Comparison of ENCODE assay signal across 22 cellular contexts in the genomic region with DNA sequence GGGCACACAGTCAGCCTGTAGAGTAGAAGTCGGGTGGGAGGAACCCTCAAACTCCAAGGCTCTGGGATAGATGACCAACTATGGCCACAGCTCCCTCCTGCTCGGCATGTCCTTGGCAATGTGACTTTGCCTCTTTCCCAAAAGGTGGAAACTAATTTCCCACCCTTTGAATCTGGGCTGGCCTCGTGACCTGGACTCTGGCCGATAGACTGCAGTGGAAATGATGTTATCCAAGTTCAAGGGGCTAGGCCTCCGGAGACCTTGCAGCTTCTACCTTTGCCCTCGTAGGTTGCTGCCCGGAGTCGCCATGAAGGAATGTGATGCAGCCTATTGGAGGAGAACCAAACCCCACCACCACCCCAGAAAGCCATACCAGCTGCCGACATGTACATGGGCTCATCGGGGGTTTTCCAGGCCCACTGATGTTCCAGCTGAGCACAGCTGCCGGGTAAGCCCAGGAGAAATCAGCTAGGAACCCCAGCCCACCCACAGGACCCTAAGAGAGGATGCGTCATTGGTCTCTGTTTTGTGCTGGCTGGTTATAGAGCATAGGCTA. TPM values are rescaled to one million over a fixed set of nuclear protein-coding genes. Genes with fewer than 3 reads are reported as not detected.
"Had no signal": no experiment of that assay in that cellular context is flagged by ENCODE, and none has a peak within 500 bp of the region (broad histone marks: within the 10 kb centered on the region; RNA-seq: fewer than 3 reads in every experiment).

No MANE protein-coding gene starts in this region.

- H3K4me3 ChIP-seq: dorsolateral prefrontal cortex, heart left ventricle, lung, sigmoid colon, spleen, testis had no signal

- H3K4me3 Mint-ChIP-seq: activated naive CD8-positive, alpha-beta T cell treated with anti-CD3 and anti-CD28 coated beads for 36 hours; central memory CD8-positive, alpha-beta T cell; naive thymus-derived CD4-positive, alpha-beta T cell; type B pancreatic cell; WTC11 had no signal

- H3K9ac ChIP-seq: parathyroid adenoma had no signal

- H3K27me3 ChIP-seq: dorsolateral prefrontal cortex, heart left ventricle, sigmoid colon, testis had no signal

- H3K27me3 Mint-ChIP-seq: activated naive CD8-positive, alpha-beta T cell treated with anti-CD3 and anti-CD28 coated beads for 36 hours; central memory CD8-positive, alpha-beta T cell; naive thymus-derived CD4-positive, alpha-beta T cell; type B pancreatic cell had no signal

- H3K9me3 ChIP-seq: heart left ventricle, sigmoid colon, spleen, testis had no signal

- H3K4me1 ChIP-seq: parathyroid adenoma, sigmoid colon, spleen, testis had no signal

- H3K27ac ChIP-seq: parathyroid adenoma, sigmoid colon, spleen, testis had no signal

- H3K9me3 Mint-ChIP-seq: activated naive CD8-positive, alpha-beta T cell treated with anti-CD3 and anti-CD28 coated beads for 36 hours; central memory CD8-positive, alpha-beta T cell; naive thymus-derived CD4-positive, alpha-beta T cell; type B pancreatic cell; WTC11 had no signal

- DNase-seq: activated CD4-positive, alpha-beta T cell treated with anti-CD3 and anti-CD28 coated beads, Interleukin-2, amount 50 U/mL, for 4 hours; activated naive CD4-positive, alpha-beta T cell treated with Interleukin-2 at 50 U/mL for 16 hours; activated naive CD8-positive, alpha-beta T cell treated with anti-CD3 and anti-CD28 coated beads for 36 hours; activated T-cell treated with anti-CD3 and anti-CD28 coated beads, Interleukin-2, amount 50 U/mL, for 48 hours; dorsolateral prefrontal cortex; naive thymus-derived CD4-positive, alpha-beta T cell; sigmoid colon; spleen; stimulated activated CD4-positive, alpha-beta T cell treated with anti-CD3 and anti-CD28 coated beads, Interleukin-4, amount 100 ng/mL, for 1 hour; stimulated activated naive CD4-positive, alpha-beta T cell; T-helper 9 cell; testis had no signal

- H3K36me3 Mint-ChIP-seq: activated naive CD8-positive, alpha-beta T cell treated with anti-CD3 and anti-CD28 coated beads for 36 hours; naive thymus-derived CD4-positive, alpha-beta T cell; type B pancreatic cell; WTC11 had no signal

- H2AFZ ChIP-seq: parathyroid adenoma had no signal

- H3K27ac Mint-ChIP-seq: activated naive CD8-positive, alpha-beta T cell treated with anti-CD3 and anti-CD28 coated beads for 36 hours; naive thymus-derived CD4-positive, alpha-beta T cell; WTC11 had no signal

- ATAC-seq: heart left ventricle; naive thymus-derived CD4-positive, alpha-beta T cell; WTC11 had no signal

- H3K4me1 Mint-ChIP-seq: activated naive CD8-positive, alpha-beta T cell treated with anti-CD3 and anti-CD28 coated beads for 36 hours; central memory CD8-positive, alpha-beta T cell; naive thymus-derived CD4-positive, alpha-beta T cell had no signal

- H3K36me3 ChIP-seq: sigmoid colon, spleen had no signal

RNA-seq across cellular contexts. Expression of a gene that starts 30.4 kb away (rescaled TPM):
- total RNA-seq: activated naive CD8-positive, alpha-beta T cell treated with anti-CD3 and anti-CD28 coated beads for 36 hours; fibroblast of villous mesenchyme; lung; mesenteric fat pad; naive thymus-derived CD4-positive, alpha-beta T cell; pulmonary artery endothelial cell; sigmoid colon; spleen; T-helper 1 cell treated with Interleukin-12 subunit alpha and Interleukin-12 subunit beta and Interleukin-4 antibody, amounts not matched to agents 30 ng/mL and 1 ng/mL, for 36 hours had no signal
- polyA plus RNA-seq: lung; naive thymus-derived CD4-positive, alpha-beta T cell; spleen had no signal

RNA-seq across cellular contexts. Expression of a gene that starts 43.3 kb away (rescaled TPM):
- polyA plus RNA-seq: naive thymus-derived CD4-positive, alpha-beta T cell had no signal
